ENCODE assay signal across 10 cellular contexts in the genomic region with DNA sequence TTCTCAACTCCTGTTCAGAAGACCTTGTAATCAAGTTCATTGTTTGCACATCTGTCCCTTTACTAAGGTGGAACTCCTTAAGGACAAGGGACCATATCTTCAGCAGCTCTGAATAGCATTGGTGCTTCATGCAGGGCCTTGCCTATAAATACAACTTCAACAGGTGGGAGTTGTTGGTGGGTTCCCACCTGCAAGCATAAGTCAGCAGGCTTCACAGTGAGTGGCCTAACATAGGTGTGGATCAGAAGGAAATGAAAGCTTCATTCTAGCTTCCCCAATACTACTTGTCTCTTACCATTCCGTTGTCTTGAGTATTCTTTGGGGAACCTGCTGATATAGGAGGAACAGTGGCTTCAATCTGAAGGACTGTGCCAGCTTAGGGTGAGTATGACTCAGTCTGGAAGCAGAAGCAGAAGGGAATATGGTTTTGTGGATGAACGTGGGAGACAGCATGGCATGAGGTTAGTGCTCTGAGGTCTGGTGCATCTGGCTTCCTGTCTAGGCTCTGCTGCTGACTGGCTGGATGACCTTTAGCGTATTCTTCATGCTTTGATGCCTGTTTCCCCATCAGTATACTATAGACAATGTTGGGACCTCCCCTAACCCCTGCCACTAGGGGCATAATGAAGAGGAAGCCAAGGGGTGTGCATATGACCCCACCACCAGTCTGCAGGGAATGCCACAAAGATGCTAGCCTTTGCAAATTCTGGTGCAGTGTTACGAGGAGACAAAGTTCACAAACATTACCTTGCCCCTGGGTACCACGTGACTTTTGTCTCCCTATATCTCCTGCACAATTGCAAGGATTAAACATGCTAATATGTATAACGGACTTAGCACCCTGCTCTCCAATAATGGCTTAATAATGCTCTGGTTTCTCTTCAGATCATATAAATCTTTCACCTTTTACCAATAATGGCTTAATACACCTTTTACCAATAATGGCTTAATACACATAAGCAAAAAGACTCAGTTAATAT.
DNase-seq lines count a peak whose midpoint lies in the region; ATAC-seq, FAIRE-seq and TF ChIP-seq lines count a peak whose summit lies in the region.
"Had no signal": no experiment of that assay in that cellular context is flagged by ENCODE, and none has a peak within 500 bp of the region (broad histone marks: within the 10 kb centered on the region; RNA-seq: fewer than 3 reads in every experiment).

No MANE protein-coding gene starts in this region.

- H4K8ac ChIP-seq in H1 (ENCODE audit: extremely low read depth, insufficient read depth, low read length): no peak overlapping the region

- no peak overlapping the region for H3K18ac ChIP-seq in H1 (ENCODE audit: extremely low read depth, low read length)

- no peak overlapping the region for H2BK12ac ChIP-seq in H1 (ENCODE audit: low read depth, low read length)

- no peak overlapping the region for H3K56ac ChIP-seq in H1 (replicated peaks; ENCODE audit: insufficient read length, low read depth, low read length)

- H3K4me1 ChIP-seq in H1 (replicated peaks in 1 of 4; ENCODE audit: control insufficient read depth in 3 of 4, insufficient read depth in 4 of 4, low read length in 3 of 4) (no peaks in the 10 kb centered on the region; a peak in 1 of 7 replicates), Caco-2 (no peaks in the 10 kb centered on the region)
- H3K4me1 ChIP-seq: pancreas had no signal

- H3K9me3 ChIP-seq in H1 (ENCODE audit: insufficient read depth in 2 of 2, low read depth in 1 of 2, low read length in 1 of 2) (no peaks in the 10 kb centered on the region), Caco-2 (no peaks in the 10 kb centered on the region)
- H3K9me3 ChIP-seq: pancreas had no signal

- peak; percentile 5 to 29; a peak in 1 of 4 replicates for TF ChIP-seq RAD21 in H1 (IDR thresholded peaks at IDR 0.05 in 1 of 2, conservative IDR thresholded peaks at IDR 0.05 in 1 of 2; ENCODE audit: low read depth in 2 of 2, low read length in 2 of 2)

- no peaks in the 10 kb centered on the region for H3K23me2 ChIP-seq in H1 (ENCODE audit: low read depth, low read length)

- no peak overlapping the region for H3K4me2 ChIP-seq in H1 (ENCODE audit: insufficient read depth in 1 of 2, low read depth in 2 of 2, low read length in 2 of 2)

- H3K36me3 ChIP-seq in H1 (ENCODE audit: control insufficient read depth in 2 of 4, insufficient read depth in 4 of 4, low read length in 3 of 4) (no peaks in the 10 kb centered on the region), Caco-2 (ENCODE audit: control insufficient read depth, insufficient read depth, low read length) (no peaks in the 10 kb centered on the region)
- H3K36me3 ChIP-seq: pancreas had no signal

- peak; percentile 36 for ATAC-seq in GM21381 (IDR thresholded peaks at IDR 0.05; ENCODE audit: unreplicated experiment)
- peak; percentile 31 for ATAC-seq in HG03521 (IDR thresholded peaks at IDR 0.05; ENCODE audit: unreplicated experiment)

- no peaks in the 10 kb centered on the region for H3K27me3 Mint-ChIP-seq in Caco-2 (ENCODE audit: insufficient read depth, unreplicated experiment)

- CTCF ChIA-PET in H1 (lab: Charles Lee; ENCODE audit: partially characterized antibody) (interaction anchor here (1.3 to 7.5 kb wide), 2 partner anchors 16 to 48 kb away, joined by 3 to 61 read pairs; no protein-coding TSS in a partner anchor), Caco-2 (lab: Charles Lee) (no interaction called here)

- no peak overlapping the region for H3K4ac ChIP-seq in H1 (replicated peaks; ENCODE audit: insufficient read length, low read depth, low read length)

- H3K27me3 ChIP-seq in H1 (replicated peaks in 1 of 4; ENCODE audit: control insufficient read depth in 3 of 4, extremely low read depth in 1 of 4, insufficient read depth in 3 of 4, low read length in 3 of 4) (no peaks in the 10 kb centered on the region), Caco-2 (replicated peaks; ENCODE audit: control insufficient read depth, insufficient read depth, low read length) (no peaks in the 10 kb centered on the region)
- H3K27me3 ChIP-seq: pancreas had no signal

- H3K79me1 ChIP-seq in H1 (ENCODE audit: low read depth, low read length): no peaks in the 10 kb centered on the region

- no peak overlapping the region for H2BK15ac ChIP-seq in H1 (ENCODE audit: low read length)

- no peak overlapping the region for H2BK5ac ChIP-seq in H1 (ENCODE audit: low read depth, low read length)

- no peak overlapping the region for H3K23ac ChIP-seq in H1 (ENCODE audit: insufficient read length)

- no peaks in the 10 kb centered on the region for H3K9me3 Mint-ChIP-seq in Caco-2 (ENCODE audit: unreplicated experiment)
- H3K9me3 Mint-ChIP-seq: brain had no signal

- no peak for DNase-seq in H1 (ENCODE audit: low read depth in 1 of 2, low spot score in 2 of 2)
- no peak for DNase-seq in AG08396 (ENCODE audit: low spot score)
- DNase-seq in Caco-2: no peak
- no peak for DNase-seq in NCI-H2107 (lab: John Stamatoyannopoulos, UW)
- DNase-seq in stimulated activated naive CD4-positive, alpha-beta T cell (lab: John Stamatoyannopoulos, UW): no peak
- DNase-seq: pancreas had no signal

- H4K20me1 ChIP-seq in H1 (replicated peaks in 1 of 2; ENCODE audit: control insufficient read depth in 1 of 2, insufficient read depth in 2 of 2, low read length in 2 of 2): no peaks in the 10 kb centered on the region

- no peak overlapping the region for H2BK120ac ChIP-seq in H1 (replicated peaks; ENCODE audit: low read depth, low read length)

- H2AK5ac ChIP-seq in H1 (ENCODE audit: low read depth, low read length): no peak overlapping the region

- no peaks in the 10 kb centered on the region for H3K4me1 Mint-ChIP-seq in Caco-2 (ENCODE audit: low read depth, unreplicated experiment)

- H3K36me3 Mint-ChIP-seq in Caco-2 (ENCODE audit: insufficient read depth, unreplicated experiment): no peaks in the 10 kb centered on the region
- H3K36me3 Mint-ChIP-seq: brain had no signal

- WGBS in H1 (ENCODE audit: extremely low coverage in 1 of 2, insufficient coverage in 1 of 2, insufficient read length in 1 of 2, insufficient replicate concordance in 2 of 2, low coverage in 1 of 2, low lambda C conversion rate in 2 of 2, missing lambda C conversion rate in 1 of 2), 2 experiments: 94% methylated on average over 6 of the region's 6 CpGs; no CpG with 5 or more reads in 1 of the 2 experiments

- FAIRE-seq in H1 (lab: Jason Lieb, UNC): no peak
- FAIRE-seq: pancreas had no signal

- H4K91ac ChIP-seq in H1 (replicated peaks; ENCODE audit: insufficient read length, low read length): no peak overlapping the region

- H3K27ac Mint-ChIP-seq in Caco-2 (ENCODE audit: unreplicated experiment): no peak overlapping the region
- H3K27ac Mint-ChIP-seq: brain had no signal

- H3K27ac ChIP-seq in H1 (ENCODE audit: low read depth, low read length): no peak overlapping the region
- H3K27ac ChIP-seq: pancreas had no signal

- no peak overlapping the region for H3K4me3 ChIP-seq in H1 (ENCODE audit: extremely low read depth in 1 of 4, insufficient read depth in 2 of 4, low read depth in 3 of 4, low read length in 4 of 4)
- no peak overlapping the region for H3K4me3 ChIP-seq in Caco-2 (ENCODE audit: low read depth, low read length)
- H3K4me3 ChIP-seq: pancreas had no signal

- H2AFZ ChIP-seq in H1 (ENCODE audit: low read length): no peak overlapping the region

- intact Hi-C loops in Caco-2 (cut with micrococcal nuclease; ENCODE audit: unreplicated experiment): no loop called here

- H3K9ac ChIP-seq in H1 (replicated peaks in 1 of 4; ENCODE audit: extremely low read depth in 1 of 4, low read depth in 3 of 4, low read length in 3 of 4): no peak overlapping the region

- H3K79me2 ChIP-seq in H1 (ENCODE audit: control insufficient read depth in 1 of 2, insufficient read depth in 2 of 2, low read length in 2 of 2): no peaks in the 10 kb centered on the region

- peak; percentile 60 for TF ChIP-seq CTCF in GM12874 (IDR thresholded peaks at IDR 0.05; ENCODE audit: insufficient read depth, low read depth, low read length)
- peak in 2 of 3 experiments; percentile 29 to 53; a peak in 3 of 4 replicates for TF ChIP-seq CTCF in H1 (IDR thresholded peaks at IDR 0.05; ENCODE audit: control extremely low read depth in 1 of 3, insufficient read depth in 1 of 3, low read depth in 1 of 3, low read length in 3 of 3)
- peak in 1 of 2 experiments; percentile 7 for TF ChIP-seq CTCF in Caco-2 (IDR thresholded peaks at IDR 0.05; ENCODE audit: insufficient read depth in 1 of 2, low read depth in 1 of 2, low read length in 1 of 2, severe bottlenecking in 1 of 2, unreplicated experiment in 1 of 2)

- POLR2A ChIA-PET in H1 (lab: Charles Lee; ENCODE audit: partially characterized antibody): no interaction called here
- POLR2A ChIA-PET in Caco-2 (lab: Charles Lee): no interaction called here

- H3K14ac ChIP-seq in H1 (ENCODE audit: insufficient read length): no peak overlapping the region

- H4K5ac ChIP-seq in H1 (ENCODE audit: insufficient read length, low read depth, low read length): no peak overlapping the region

- BruUV-seq in Caco-2 (replicated peaks; lab: Mats Ljungman, UMichigan): no TSS peak

- TF ChIP-seq EP300 in H1 (IDR thresholded peaks at IDR 0.05; ENCODE audit: borderline replicate concordance in 1 of 2, low read depth in 2 of 2, low read length in 2 of 2): no peak

- no peak overlapping the region for H3K4me3 Mint-ChIP-seq in Caco-2 (ENCODE audit: unreplicated experiment)
- H3K4me3 Mint-ChIP-seq: brain had no signal

- no peak overlapping the region for H2BK20ac ChIP-seq in H1 (ENCODE audit: low read length)

- TF ChIP-seq POLR2A in H1 (IDR thresholded peaks at IDR 0.05; ENCODE audit: control extremely low read depth in 1 of 2, low read depth in 2 of 2, low read length in 2 of 2): no peak

TF ChIP-seq in H1, 55 proteins besides CTCF, POLR2A, EP300 and RAD21:
- TF ChIP-seq TCF12 (IDR thresholded peaks at IDR 0.05; ENCODE audit: low read depth, low read length) (no peak), JUND (IDR thresholded peaks at IDR 0.05; ENCODE audit: low read length) (no peak), EZH2 (IDR thresholded peaks at IDR 0.05; ENCODE audit: low read depth, low read length, severe bottlenecking) (no peak), MAFK (IDR thresholded peaks at IDR 0.05; ENCODE audit: low read depth, low read length) (no peak), RFX5 (IDR thresholded peaks at IDR 0.05; ENCODE audit: borderline replicate concordance, low read depth, low read length) (no peak), YY1 (IDR thresholded peaks at IDR 0.05; ENCODE audit: low read depth, low read length) (no peak)
